2 cellular contexts compared by ENCODE assay signal in the genomic region with DNA sequence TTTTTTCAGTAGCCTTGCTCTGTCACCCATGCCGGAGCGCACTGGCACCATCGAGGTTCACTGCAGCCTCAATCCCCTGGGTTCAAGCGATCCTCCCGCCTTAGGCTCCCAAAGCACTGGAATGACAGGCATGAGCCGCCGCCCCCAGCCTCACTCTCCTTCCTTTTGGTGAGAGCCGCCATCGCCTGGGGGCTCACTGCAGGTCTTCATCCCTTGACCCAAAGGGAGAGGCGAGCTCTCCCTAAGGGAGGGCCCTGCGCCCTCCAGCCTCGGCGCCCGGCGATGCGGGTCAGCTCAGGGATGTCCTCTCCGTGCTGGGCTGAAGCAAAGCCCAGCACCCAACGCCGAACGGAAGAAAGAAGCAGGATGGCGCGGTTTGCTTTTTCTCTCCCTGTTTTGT.
TF ChIP-seq lines count a peak whose summit lies in the region.

No MANE protein-coding gene starts in this region.

TF ChIP-seq in GM12891, 5 proteins besides CTCF, POLR2A, EP300 and RAD21:
- TF ChIP-seq POU2F2 (IDR thresholded peaks at IDR 0.05; ENCODE audit: low read depth, low read length) (no peak), TAF1 (IDR thresholded peaks at IDR 0.05; ENCODE audit: low read depth, low read length) (no peak), POLR2AphosphoS5 (IDR thresholded peaks at IDR 0.05; ENCODE audit: low read depth, low read length) (no peak), PAX5 (IDR thresholded peaks at IDR 0.05; ENCODE audit: insufficient read depth, low read length, severe bottlenecking) (no peak), SPI1 (IDR thresholded peaks at IDR 0.05; ENCODE audit: low read depth, low read length) (no peak)

TF ChIP-seq in HEK293T, 16 proteins besides CTCF, POLR2A, EP300 and RAD21:
- TF ChIP-seq SUZ12 (IDR thresholded peaks at IDR 0.05) (no peak), FOXA1 (IDR thresholded peaks at IDR 0.05) (no peak), L3MBTL2 (conservative IDR thresholded peaks at IDR 0.05) (no peak), LEF1 (IDR thresholded peaks at IDR 0.05; ENCODE audit: borderline replicate concordance) (no peak), NFRKB (IDR thresholded peaks at IDR 0.05) (no peak), TARDBP (IDR thresholded peaks at IDR 0.05) (no peak), ARNT (IDR thresholded peaks at IDR 0.05) (no peak), FOXM1 (IDR thresholded peaks at IDR 0.05; ENCODE audit: borderline replicate concordance) (no peak), CTBP1 (IDR thresholded peaks at IDR 0.05; ENCODE audit: borderline replicate concordance) (no peak), SP1 (IDR thresholded peaks at IDR 0.05) (no peak), ZNF384 (IDR thresholded peaks at IDR 0.05) (no peak), ELF4 (IDR thresholded peaks at IDR 0.05) (no peak), HDGF (IDR thresholded peaks at IDR 0.05; ENCODE audit: borderline replicate concordance) (no peak), BHLHE40 (IDR thresholded peaks at IDR 0.05; ENCODE audit: borderline replicate concordance) (no peak), FOXK2 (IDR thresholded peaks at IDR 0.05) (no peak)
- TF ChIP-seq, protein P1, sequence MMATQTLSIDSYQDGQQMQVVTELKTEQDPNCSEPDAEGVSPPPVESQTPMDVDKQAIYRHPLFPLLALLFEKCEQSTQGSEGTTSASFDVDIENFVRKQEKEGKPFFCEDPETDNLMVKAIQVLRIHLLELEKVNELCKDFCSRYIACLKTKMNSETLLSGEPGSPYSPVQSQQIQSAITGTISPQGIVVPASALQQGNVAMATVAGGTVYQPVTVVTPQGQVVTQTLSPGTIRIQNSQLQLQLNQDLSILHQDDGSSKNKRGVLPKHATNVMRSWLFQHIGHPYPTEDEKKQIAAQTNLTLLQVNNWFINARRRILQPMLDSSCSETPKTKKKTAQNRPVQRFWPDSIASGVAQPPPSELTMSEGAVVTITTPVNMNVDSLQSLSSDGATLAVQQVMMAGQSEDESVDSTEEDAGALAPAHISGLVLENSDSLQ (IDR thresholded peaks at IDR 0.05), result no peak
